Comparison of ENCODE assay signal across 8 cellular contexts in the genomic region with DNA sequence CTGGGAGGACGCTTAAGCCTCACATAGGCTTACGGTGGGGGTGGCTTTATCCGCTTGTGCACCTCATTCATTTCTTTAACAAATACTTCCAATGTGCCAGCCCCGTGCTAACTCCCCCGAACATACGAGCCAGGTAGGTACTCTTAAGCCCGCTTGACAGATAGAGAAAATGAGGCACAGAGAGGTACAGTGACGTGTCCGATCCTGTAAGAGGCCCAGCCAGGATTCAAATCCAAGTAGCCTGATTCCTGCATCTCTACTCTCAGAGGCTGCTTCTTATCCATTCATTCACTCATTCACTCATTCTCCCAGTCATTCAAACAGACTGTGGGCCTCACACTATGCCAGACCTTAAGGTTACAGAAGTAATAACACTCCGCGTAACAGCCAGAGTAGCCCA. TPM values are rescaled to one million over a fixed set of nuclear protein-coding genes. Genes with fewer than 3 reads are reported as not detected.
DNase-seq lines count a peak whose midpoint lies in the region; ATAC-seq, FAIRE-seq and TF ChIP-seq lines count a peak whose summit lies in the region.

No MANE protein-coding gene starts in this region.

- H2AFZ ChIP-seq in DND-41 (ENCODE audit: low read depth, low read length) (peak overlapping the region; percentile 92), endothelial cell of umbilical vein (ENCODE audit: low read depth, low read length) (peak overlapping the region; percentile 76), parathyroid adenoma (peak overlapping the region; percentile 85)

- H4K20me1 ChIP-seq in DND-41 (ENCODE audit: insufficient read depth, low read length) (no peaks in the 10 kb centered on the region), endothelial cell of umbilical vein (replicated peaks; ENCODE audit: control insufficient read depth, extremely low read depth, insufficient read depth, low read length) (no peaks in the 10 kb centered on the region)

- ATAC-seq in DND-41 (ENCODE audit: insufficient read depth, low read depth) (0 out of 3 replicates have a peak, but pooled peaks have one; percentile 4), HG02798 (IDR thresholded peaks at IDR 0.05; ENCODE audit: poor library complexity, unreplicated experiment) (no peak), GM21390 (IDR thresholded peaks at IDR 0.05; ENCODE audit: unreplicated experiment) (no peak)

- TSS peak; percentile 66 for BruUV-seq in endothelial cell of umbilical vein (replicated peaks; lab: Mats Ljungman, UMichigan)

- H3K27me3 ChIP-seq in DND-41 (ENCODE audit: insufficient read depth, low read length, poor library complexity) (no peaks in the 10 kb centered on the region), endothelial cell of umbilical vein (ENCODE audit: control insufficient read depth in 2 of 2, insufficient read depth in 2 of 2, low read length in 2 of 2) (no peaks in the 10 kb centered on the region), parathyroid adenoma (ENCODE audit: control insufficient read depth, insufficient read depth, low read length) (no peaks in the 10 kb centered on the region)

- TF ChIP-seq CTCF in DND-41 (IDR thresholded peaks at IDR 0.05; ENCODE audit: borderline replicate concordance, extremely low read depth, low read length, poor library complexity, severe bottlenecking) (no peak), endothelial cell of umbilical vein (IDR thresholded peaks at IDR 0.05; ENCODE audit: extremely low read depth in 1 of 2, insufficient read depth in 1 of 2, low read depth in 1 of 2, low read length in 2 of 2) (no peak), parathyroid adenoma (IDR thresholded peaks at IDR 0.05) (no peak)

- FAIRE-seq in endothelial cell of umbilical vein (lab: Jason Lieb, UNC) = peak; percentile 43

- 0 out of 2 replicates have a peak, but pooled peaks cover 3% of the 10 kb centered on the region for H3K79me2 ChIP-seq in DND-41 (ENCODE audit: insufficient read depth, low read length)
- H3K79me2 ChIP-seq in endothelial cell of umbilical vein (ENCODE audit: control insufficient read depth, insufficient read depth, low read length) = no peaks in the 10 kb centered on the region
- H3K79me2 ChIP-seq in parathyroid adenoma = no peaks in the 10 kb centered on the region

- H3K27ac ChIP-seq in DND-41 (ENCODE audit: low read length) (peak overlapping the region; percentile 69), endothelial cell of umbilical vein (ENCODE audit: insufficient read depth, low read depth, low read length) (no peak overlapping the region), parathyroid adenoma (peak overlapping the region; percentile 62)

- POLR2A ChIA-PET in endothelial cell of umbilical vein (lab: Charles Lee) = no interaction called here

- TF ChIP-seq POLR2A in endothelial cell of umbilical vein (IDR thresholded peaks at IDR 0.05; ENCODE audit: low read depth, low read length) = no peak

- H3K4me1 ChIP-seq in DND-41 (ENCODE audit: insufficient read depth, low read length) (peaks cover 30% of the 10 kb centered on the region), endothelial cell of umbilical vein (ENCODE audit: control insufficient read depth, extremely low read depth, insufficient read depth, low read length) (peaks cover 5% of the 10 kb centered on the region), parathyroid adenoma (peaks cover 14% of the 10 kb centered on the region)

- H3K9me1 ChIP-seq in endothelial cell of umbilical vein (replicated peaks; ENCODE audit: control insufficient read depth, extremely low read depth, insufficient read depth, low read length) = no peaks in the 10 kb centered on the region

- CTCF ChIA-PET in endothelial cell of umbilical vein (lab: Charles Lee) = interaction anchor here (0.7 to 2.1 kb wide), 7 partner anchors 10 to 155 kb away, joined by 3 to 15 read pairs (median 4); partner anchors contain the start of gene OAS2

- H3K4me2 ChIP-seq in DND-41 (ENCODE audit: insufficient read depth, low read length) (peak overlapping the region; percentile 80), endothelial cell of umbilical vein (ENCODE audit: insufficient read depth, low read length) (peak overlapping the region; percentile 77), parathyroid adenoma (ENCODE audit: low read length) (peak overlapping the region; percentile 96)

- H3K9ac ChIP-seq in DND-41 (ENCODE audit: low read depth, low read length) (peak overlapping the region; percentile 81), endothelial cell of umbilical vein (replicated peaks; ENCODE audit: extremely low read depth, insufficient read depth, low read length) (peak overlapping the region; percentile 50), parathyroid adenoma (no peak overlapping the region)

- H3K36me3 ChIP-seq in DND-41 (ENCODE audit: insufficient read depth, low read length) (peaks cover 13% of the 10 kb centered on the region; the same call in 1 of the 2 replicates), endothelial cell of umbilical vein (ENCODE audit: control insufficient read depth in 2 of 2, extremely low read depth in 1 of 2, insufficient read depth in 2 of 2, low read length in 2 of 2) (no peaks in the 10 kb centered on the region), parathyroid adenoma (ENCODE audit: control insufficient read depth, insufficient read depth, low read length) (no peaks in the 10 kb centered on the region)

- intact Hi-C loops in endothelial cell of umbilical vein (cut with micrococcal nuclease) = loop anchor here (1.0 kb wide), 1 partner anchor 36 kb away; no protein-coding TSS in a partner anchor

- no peaks in the 10 kb centered on the region for H3K9me3 ChIP-seq in DND-41 (ENCODE audit: insufficient read depth, low read length, severe bottlenecking)
- H3K9me3 ChIP-seq in endothelial cell of umbilical vein (replicated peaks; ENCODE audit: control insufficient read depth, insufficient read depth, low read length) = no peaks in the 10 kb centered on the region
- H3K9me3 ChIP-seq in parathyroid adenoma (ENCODE audit: control insufficient read depth, low read length) = no peaks in the 10 kb centered on the region

- no peak for DNase-seq in DND-41
- peak; percentile 48 for DNase-seq in OCI-M1 (lab: John Stamatoyannopoulos, UW)
- no peak for DNase-seq in endothelial cell of umbilical vein (ENCODE audit: low read depth, low spot score)
- DNase-seq in superior temporal gyrus (ENCODE audit: extremely low spot score) = no peak
- DNase-seq in occipital lobe (lab: John Stamatoyannopoulos, UW) = no peak

- dilution Hi-C loops in endothelial cell of umbilical vein (cut with MboI; ENCODE audit: extremely low pct_ligation_motif_present, low sequenced_read_pairs) = no loop called here

- H3K4me3 ChIP-seq in DND-41 (ENCODE audit: low read depth in 1 of 2, low read length in 2 of 2) = peak overlapping the region; percentile 51 to 80
- peak overlapping the region; percentile 45 to 68 (median 57) for H3K4me3 ChIP-seq in endothelial cell of umbilical vein (replicated peaks in 1 of 3; ENCODE audit: insufficient read depth in 1 of 3, low read depth in 1 of 3, low read length in 3 of 3)
- peak overlapping the region; percentile 68 for H3K4me3 ChIP-seq in parathyroid adenoma (ENCODE audit: low read depth, low read length)

TF ChIP-seq in endothelial cell of umbilical vein, 7 proteins besides CTCF, POLR2A, EP300 and RAD21:
- TF ChIP-seq MAX (IDR thresholded peaks at IDR 0.05; ENCODE audit: insufficient read depth, insufficient read length) (no peak), JUN (IDR thresholded peaks at IDR 0.05; ENCODE audit: borderline replicate concordance, insufficient read depth, insufficient read length, low read depth) (no peak), EZH2 (IDR thresholded peaks at IDR 0.05; ENCODE audit: borderline replicate concordance, low read depth, low read length, severe bottlenecking) (no peak), MYC (IDR thresholded peaks at IDR 0.05; ENCODE audit: low read depth, low read length) (no peak), GATA2 (IDR thresholded peaks at IDR 0.05; ENCODE audit: insufficient read depth, insufficient read length, low read depth, low read length) (no peak), POLR2AphosphoS5 (IDR thresholded peaks at IDR 0.05; ENCODE audit: insufficient read depth, low read depth, low read length) (no peak), FOS (IDR thresholded peaks at IDR 0.05; ENCODE audit: borderline replicate concordance, insufficient read depth, low read length) (no peak)

RNA-seq across cellular contexts. Expression of gene OAS3, which starts 0.5 kb away (rescaled TPM):
- total RNA-seq in endothelial cell of umbilical vein (15.9 and 19.8 TPM in 2 replicates), occipital lobe (1.6 TPM)
- polyA plus RNA-seq in endothelial cell of umbilical vein = 13.1 and 15.7 TPM in 2 replicates
- 8.4 TPM in 2 replicates for polyA plus RNA-seq in endothelial cell of umbilical vein (2011; cell fraction: cytosol; rRNA removed)
- polyA plus RNA-seq in endothelial cell of umbilical vein (2011; cell fraction: nucleus; rRNA removed) = 12.6 and 13.4 TPM in 2 replicates
- polyA plus RNA-seq in endothelial cell of umbilical vein (2012) = 11.0 and 14.9 TPM in 2 replicates
- 25.8 and 31.3 TPM in 2 replicates for polyA minus RNA-seq in endothelial cell of umbilical vein
- polyA minus RNA-seq in endothelial cell of umbilical vein (2011; cell fraction: cytosol; rRNA and poly(A)+ RNA removed) = 25.1 TPM
- polyA minus RNA-seq in endothelial cell of umbilical vein (2011; cell fraction: nucleus; rRNA and poly(A)+ RNA removed) = 8.3 and 8.7 TPM in 2 replicates

RNA-seq across cellular contexts. Expression of gene OAS1, which starts 32.0 kb away (rescaled TPM):
- 2.9 and 6.4 TPM in 2 replicates for total RNA-seq in endothelial cell of umbilical vein
- polyA plus RNA-seq in endothelial cell of umbilical vein = 5.7 and 5.8 TPM in 2 replicates
- 5.1 and 7.9 TPM in 2 replicates for polyA plus RNA-seq in endothelial cell of umbilical vein (2011; cell fraction: cytosol; rRNA removed)
- 5.7 and 6.4 TPM in 2 replicates for polyA plus RNA-seq in endothelial cell of umbilical vein (2011; cell fraction: nucleus; rRNA removed)
- 18.1 and 20.1 TPM in 2 replicates for polyA plus RNA-seq in endothelial cell of umbilical vein (2012)
- 7.1 and 14.1 TPM in 2 replicates for polyA minus RNA-seq in endothelial cell of umbilical vein
- 17.4 TPM for polyA minus RNA-seq in endothelial cell of umbilical vein (2011; cell fraction: cytosol; rRNA and poly(A)+ RNA removed)
- 2.5 and 3.8 TPM in 2 replicates for polyA minus RNA-seq in endothelial cell of umbilical vein (2011; cell fraction: nucleus; rRNA and poly(A)+ RNA removed)
- 2.5 TPM for total RNA-seq in occipital lobe

RNA-seq across cellular contexts. Expression of gene OAS2, which starts 39.6 kb away (rescaled TPM):
- total RNA-seq in endothelial cell of umbilical vein = 2.4 and 3.1 TPM in 2 replicates
- 1.3 and 1.7 TPM in 2 replicates for polyA plus RNA-seq in endothelial cell of umbilical vein
- polyA plus RNA-seq in endothelial cell of umbilical vein (2011; cell fraction: cytosol; rRNA removed) = 1.5 and 1.6 TPM in 2 replicates
- polyA plus RNA-seq in endothelial cell of umbilical vein (2011; cell fraction: nucleus; rRNA removed) = 1.0 and 1.4 TPM in 2 replicates
- 5.5 and 6.4 TPM in 2 replicates for polyA plus RNA-seq in endothelial cell of umbilical vein (2012)
- polyA minus RNA-seq in endothelial cell of umbilical vein = 4.2 and 5.3 TPM in 2 replicates
- polyA minus RNA-seq in endothelial cell of umbilical vein (2011; cell fraction: cytosol; rRNA and poly(A)+ RNA removed) = not detected
- polyA minus RNA-seq in endothelial cell of umbilical vein (2011; cell fraction: nucleus; rRNA and poly(A)+ RNA removed) = 1.9 and 2.5 TPM in 2 replicates
- 2.0 TPM for total RNA-seq in occipital lobe
